1 cellular context compared by ENCODE assay signal in genomic region chr3:44454258-44454657, GRCh38.
TF ChIP-seq lines count a peak whose summit lies in the region.

No MANE protein-coding gene starts in this region.

TF ChIP-seq in HepG2, 621 proteins besides CTCF, POLR2A, EP300 and RAD21 (continued from another document):
- TF ChIP-seq ARID5B (CRISPR knock-in tag; IDR thresholded peaks at IDR 0.05) (0 out of 2 replicates have a peak, but pooled peaks have one; percentile 27), HNF4G (IDR thresholded peaks at IDR 0.05; ENCODE audit: borderline replicate concordance, low read depth, low read length) (peak; percentile 59), HNF4G (CRISPR knock-in tag; IDR thresholded peaks at IDR 0.05; ENCODE audit: borderline replicate concordance, low read depth) (no peak), SNAI1 (CRISPR knock-in tag; IDR thresholded peaks at IDR 0.05; ENCODE audit: borderline replicate concordance) (no peak), ZNF513 (CRISPR knock-in tag; conservative IDR thresholded peaks at IDR 0.05) (no peak), RXRA (CRISPR knock-in tag; IDR thresholded peaks at IDR 0.05) (peak; percentile 85), PITX1 (CRISPR knock-in tag; IDR thresholded peaks at IDR 0.05) (peak; percentile 43; the same call in 1 of the 2 replicates), NR2F6 (IDR thresholded peaks at IDR 0.05) (peak; percentile 51; the same call in 1 of the 2 replicates), NR2F6 (CRISPR knock-in tag; IDR thresholded peaks at IDR 0.05) (no peak), HOXA3 (CRISPR knock-in tag; IDR thresholded peaks at IDR 0.05) (peak; percentile 51; the same call in 1 of the 2 replicates), ATF5 (CRISPR knock-in tag; IDR thresholded peaks at IDR 0.05; ENCODE audit: low read depth) (no peak), TCF7 (IDR thresholded peaks at IDR 0.05; ENCODE audit: low read depth) (no peak), ZNF574 (CRISPR knock-in tag; IDR thresholded peaks at IDR 0.05) (peak; percentile 42; the same call in 1 of the 2 replicates), SALL1 (CRISPR knock-in tag; IDR thresholded peaks at IDR 0.05) (0 out of 2 replicates have a peak, but pooled peaks have one; percentile 37), ZMYM2 (CRISPR knock-in tag; IDR thresholded peaks at IDR 0.05) (no peak), ZBTB26 (CRISPR knock-in tag; IDR thresholded peaks at IDR 0.05; ENCODE audit: borderline replicate concordance) (no peak), GABPB1 (CRISPR knock-in tag; IDR thresholded peaks at IDR 0.05) (no peak), ZBTB34 (CRISPR knock-in tag; IDR thresholded peaks at IDR 0.05) (no peak), NFE2L2 (IDR thresholded peaks at IDR 0.05; ENCODE audit: low read length) (peak; percentile 27; the same call in 1 of the 2 replicates), DZIP1 (CRISPR knock-in tag; IDR thresholded peaks at IDR 0.05) (no peak), CEBPG (CRISPR knock-in tag; IDR thresholded peaks at IDR 0.05) (peak; percentile 41; the same call in 1 of the 2 replicates), RBAK (CRISPR knock-in tag; IDR thresholded peaks at IDR 0.05) (peak; percentile 67; the same call in 1 of the 2 replicates), ONECUT2 (CRISPR knock-in tag; IDR thresholded peaks at IDR 0.05) (no peak), ZNF577 (CRISPR knock-in tag; IDR thresholded peaks at IDR 0.05; ENCODE audit: borderline replicate concordance, low read depth) (no peak), NR2C2 (CRISPR knock-in tag; IDR thresholded peaks at IDR 0.05; ENCODE audit: borderline replicate concordance) (peak; percentile 51; the same call in 1 of the 2 replicates), ZNF572 (CRISPR knock-in tag; IDR thresholded peaks at IDR 0.05) (no peak), NCOR1 (IDR thresholded peaks at IDR 0.05; ENCODE audit: borderline replicate concordance, low read length) (peak; percentile 42; the same call in 1 of the 2 replicates), ZNF431 (CRISPR knock-in tag; IDR thresholded peaks at IDR 0.05; ENCODE audit: borderline replicate concordance, low read depth) (no peak), SKI (IDR thresholded peaks at IDR 0.05; ENCODE audit: partially characterized antibody) (peak; percentile 11), MTF1 (CRISPR knock-in tag; IDR thresholded peaks at IDR 0.05) (no peak), NONO (IDR thresholded peaks at IDR 0.05) (no peak), NONO (CRISPR knock-in tag; conservative IDR thresholded peaks at IDR 0.05) (0 out of 2 replicates have a peak, but pooled peaks have one; percentile 30)
